Comparison of ENCODE assay signal across 8 cellular contexts in the genomic region with DNA sequence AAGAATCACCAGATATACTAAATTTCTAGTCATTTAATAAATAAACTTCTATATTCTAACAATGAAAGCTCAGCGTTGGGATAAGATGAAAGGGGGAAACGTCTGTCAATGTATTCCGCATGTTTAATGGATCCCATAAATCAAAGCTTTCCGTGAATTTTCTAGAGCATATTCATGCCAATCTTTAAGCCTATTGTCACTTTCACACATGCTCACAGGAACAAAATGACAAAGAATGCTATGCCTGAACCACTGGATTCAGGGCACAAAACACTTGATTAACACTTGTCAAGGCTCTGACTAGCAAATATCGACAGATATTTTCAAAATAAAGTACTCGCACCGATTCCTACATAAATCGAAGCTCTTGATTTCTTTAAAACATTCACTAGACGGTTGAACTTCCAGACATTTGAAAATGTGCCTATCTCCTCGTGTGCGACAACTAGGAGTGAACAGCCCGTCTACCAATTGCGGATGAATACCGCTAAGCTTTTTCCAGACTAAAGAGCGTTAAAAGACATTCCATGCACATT. TPM values are rescaled to one million over a fixed set of nuclear protein-coding genes. Genes with fewer than 3 reads are reported as not detected.
A peak's percentile ranks its signal among the peaks of the same experiment; 100 is the strongest.
DNase-seq lines count a peak whose midpoint lies in the region; ATAC-seq and TF ChIP-seq lines count a peak whose summit lies in the region.

No MANE protein-coding gene starts in this region.

- H3K36me3 Mint-ChIP-seq in activated CD4-positive, alpha-beta memory T cell treated with anti-CD3 and anti-CD28 coated beads, Interleukin-2, amount 10 ng/mL, durations not matched to agents 7 days and 5 days (ENCODE audit: low read depth): peaks cover 11% of the 10 kb centered on the region
- no peaks in the 10 kb centered on the region for H3K36me3 Mint-ChIP-seq in immature natural killer cell

- CTCF ChIA-PET in BJ (lab: Yijun Ruan, JAX): interaction anchor here (0.8 to 4.3 kb wide), 6 partner anchors 160 to 258 kb away, joined by 3 to 19 read pairs (median 6); a partner anchor contains a TSS
- CTCF ChIA-PET in activated CD4-positive, alpha-beta memory T cell treated with anti-CD3 and anti-CD28 coated beads, Interleukin-2, amount 10 ng/mL, durations not matched to agents 7 days and 5 days (lab: Charles Lee): interaction anchor here (0.7 to 4.2 kb wide), 9 partner anchors 9 to 258 kb away, joined by 3 to 36 read pairs (median 8); a partner anchor contains a TSS

- peak overlapping the region; percentile 94 for H3K4me3 Mint-ChIP-seq in activated CD4-positive, alpha-beta memory T cell treated with anti-CD3 and anti-CD28 coated beads, Interleukin-2, amount 10 ng/mL, durations not matched to agents 7 days and 5 days
- H3K4me3 Mint-ChIP-seq in immature natural killer cell: peak overlapping the region; percentile 90 to 96 (median 94)

- peak overlapping the region; percentile 91 for H3K27ac ChIP-seq in substantia nigra (ENCODE audit: low read depth, low read length, poor library complexity, severe bottlenecking)

- H3K27ac Mint-ChIP-seq in activated CD4-positive, alpha-beta memory T cell treated with anti-CD3 and anti-CD28 coated beads, Interleukin-2, amount 10 ng/mL, durations not matched to agents 7 days and 5 days: peak overlapping the region; percentile 91
- H3K27ac Mint-ChIP-seq in immature natural killer cell: peak overlapping the region; percentile 85 to 96 (median 92)

- TF ChIP-seq CTCF in BJ (IDR thresholded peaks at IDR 0.05; ENCODE audit: insufficient read depth, low read depth, low read length): no peak

- H3K27me3 ChIP-seq in BJ (ENCODE audit: control insufficient read depth, insufficient read depth, low read length): no peaks in the 10 kb centered on the region

- DNase-seq in BJ (ENCODE audit: low read depth): no peak
- peak; percentile 5 for DNase-seq in HS-27A (ENCODE audit: low read depth)
- DNase-seq in activated CD4-positive, alpha-beta memory T cell treated with anti-CD3 and anti-CD28 coated beads, Interleukin-2, amount 10 ng/mL, durations not matched to agents 7 days and 5 days: no peak
- no peak for DNase-seq in immature natural killer cell
- DNase-seq in substantia nigra (lab: John Stamatoyannopoulos, UW): peak in 2 of 49 donors; percentile 39 to 53
- DNase-seq in stimulated activated CD4-positive, alpha-beta T cell treated with anti-CD3 and anti-CD28 coated beads, Interleukin-4, amount 100 ng/mL, for 4 hours: no peak
- DNase-seq in SW 1271 (lab: John Stamatoyannopoulos, UW): no peak

- H3K4me3 ChIP-seq in BJ (ENCODE audit: low read depth, low read length): peak overlapping the region; percentile 85

- no peaks in the 10 kb centered on the region for H3K9me3 Mint-ChIP-seq in activated CD4-positive, alpha-beta memory T cell treated with anti-CD3 and anti-CD28 coated beads, Interleukin-2, amount 10 ng/mL, durations not matched to agents 7 days and 5 days
- no peaks in the 10 kb centered on the region for H3K9me3 Mint-ChIP-seq in immature natural killer cell

- POLR2A ChIA-PET in BJ (lab: Charles Lee): no interaction called here
- POLR2A ChIA-PET in activated CD4-positive, alpha-beta memory T cell treated with anti-CD3 and anti-CD28 coated beads, Interleukin-2, amount 10 ng/mL, durations not matched to agents 7 days and 5 days (lab: Charles Lee): interaction anchor here (0.8 to 4.6 kb wide), 14 partner anchors 9 to 275 kb away, joined by 3 to 34 read pairs (median 5); a partner anchor contains a TSS

- ATAC-seq in HG02870 (IDR thresholded peaks at IDR 0.05; ENCODE audit: unreplicated experiment): no peak

- H3K27me3 Mint-ChIP-seq in activated CD4-positive, alpha-beta memory T cell treated with anti-CD3 and anti-CD28 coated beads, Interleukin-2, amount 10 ng/mL, durations not matched to agents 7 days and 5 days: no peaks in the 10 kb centered on the region
- peaks cover 4 to 17% (median 7%) of the 10 kb centered on the region in 3 donors for H3K27me3 Mint-ChIP-seq in immature natural killer cell (ENCODE audit: low read depth in 3 of 3)

- no peaks in the 10 kb centered on the region for H3K36me3 ChIP-seq in BJ (ENCODE audit: control insufficient read depth, insufficient read depth, low read length)

- peaks cover 63% of the 10 kb centered on the region for H3K4me1 Mint-ChIP-seq in activated CD4-positive, alpha-beta memory T cell treated with anti-CD3 and anti-CD28 coated beads, Interleukin-2, amount 10 ng/mL, durations not matched to agents 7 days and 5 days
- peaks cover 48 to 68% of the 10 kb centered on the region in 2 donors for H3K4me1 Mint-ChIP-seq in immature natural killer cell

RNA-seq across cellular contexts. Expression of a gene that starts 1.8 kb away (rescaled TPM):
- polyA plus RNA-seq in BJ (2011; rRNA removed) (6.4 and 18.2 TPM in 2 replicates), immature natural killer cell (10 to 100 TPM in 2 of 3 donors, 1 to 10 TPM in 1; 6.9 to 53.1 (median 26.2) TPM)
- polyA minus RNA-seq in BJ (2011; rRNA and poly(A)+ RNA removed): 10.2 and 17.0 TPM in 2 replicates
- 10 to 100 TPM; 74.9 to 79.5 TPM for total RNA-seq in activated CD4-positive, alpha-beta memory T cell treated with anti-CD3 and anti-CD28 coated beads, Interleukin-2, amount 10 ng/mL, durations not matched to agents 7 days and 5 days
